1 cellular context compared by ENCODE assay signal in the genomic region with DNA sequence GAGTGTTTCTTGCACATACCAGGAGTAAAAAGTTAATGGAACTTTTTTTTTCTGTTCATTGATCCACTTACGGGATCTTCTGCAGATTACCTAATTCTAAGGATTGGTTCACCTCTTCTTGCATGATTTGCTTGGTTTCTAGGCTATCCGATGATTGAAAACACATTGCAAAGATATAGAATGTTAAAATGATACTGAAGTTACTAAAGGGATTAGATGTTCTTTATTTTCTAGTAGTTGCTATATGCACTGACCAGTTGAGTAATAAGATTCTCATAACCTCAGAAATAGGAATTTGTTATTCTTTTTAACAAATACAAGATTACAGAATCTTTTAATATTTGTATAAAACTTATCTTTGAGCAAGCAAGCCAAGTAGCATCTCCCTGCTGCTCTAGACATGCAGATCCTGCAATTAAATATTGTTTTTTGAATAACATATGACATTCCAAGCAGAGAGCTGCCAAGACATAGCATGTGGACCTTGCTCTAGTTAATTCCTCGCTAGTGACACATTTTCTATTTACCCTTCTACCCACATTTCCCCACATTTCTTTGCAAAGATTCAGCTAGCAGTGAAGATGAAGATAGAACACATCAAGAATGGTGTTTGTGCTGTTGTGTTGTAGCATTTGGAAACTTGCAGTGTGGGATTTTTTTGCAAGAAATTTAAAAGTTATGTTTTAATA.
TF ChIP-seq lines count a peak whose summit lies in the region.

No MANE protein-coding gene starts in this region.

TF ChIP-seq in SK-N-SH treated with all-trans-retinoic acid at 6 μM for 48 hours, 23 proteins besides CTCF, POLR2A, EP300 and RAD21 (continued from another document):
- TF ChIP-seq, protein P1, sequence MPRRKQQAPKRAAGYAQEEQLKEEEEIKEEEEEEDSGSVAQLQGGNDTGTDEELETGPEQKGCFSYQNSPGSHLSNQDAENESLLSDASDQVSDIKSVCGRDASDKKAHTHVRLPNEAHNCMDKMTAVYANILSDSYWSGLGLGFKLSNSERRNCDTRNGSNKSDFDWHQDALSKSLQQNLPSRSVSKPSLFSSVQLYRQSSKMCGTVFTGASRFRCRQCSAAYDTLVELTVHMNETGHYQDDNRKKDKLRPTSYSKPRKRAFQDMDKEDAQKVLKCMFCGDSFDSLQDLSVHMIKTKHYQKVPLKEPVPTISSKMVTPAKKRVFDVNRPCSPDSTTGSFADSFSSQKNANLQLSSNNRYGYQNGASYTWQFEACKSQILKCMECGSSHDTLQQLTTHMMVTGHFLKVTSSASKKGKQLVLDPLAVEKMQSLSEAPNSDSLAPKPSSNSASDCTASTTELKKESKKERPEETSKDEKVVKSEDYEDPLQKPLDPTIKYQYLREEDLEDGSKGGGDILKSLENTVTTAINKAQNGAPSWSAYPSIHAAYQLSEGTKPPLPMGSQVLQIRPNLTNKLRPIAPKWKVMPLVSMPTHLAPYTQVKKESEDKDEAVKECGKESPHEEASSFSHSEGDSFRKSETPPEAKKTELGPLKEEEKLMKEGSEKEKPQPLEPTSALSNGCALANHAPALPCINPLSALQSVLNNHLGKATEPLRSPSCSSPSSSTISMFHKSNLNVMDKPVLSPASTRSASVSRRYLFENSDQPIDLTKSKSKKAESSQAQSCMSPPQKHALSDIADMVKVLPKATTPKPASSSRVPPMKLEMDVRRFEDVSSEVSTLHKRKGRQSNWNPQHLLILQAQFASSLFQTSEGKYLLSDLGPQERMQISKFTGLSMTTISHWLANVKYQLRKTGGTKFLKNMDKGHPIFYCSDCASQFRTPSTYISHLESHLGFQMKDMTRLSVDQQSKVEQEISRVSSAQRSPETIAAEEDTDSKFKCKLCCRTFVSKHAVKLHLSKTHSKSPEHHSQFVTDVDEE (CRISPR knock-in tag; IDR thresholded peaks at IDR 0.05): no peak
- no peak for TF ChIP-seq BACH2 (CRISPR knock-in tag; IDR thresholded peaks at IDR 0.05; ENCODE audit: borderline replicate concordance)
- TF ChIP-seq ZNF8 (CRISPR knock-in tag; IDR thresholded peaks at IDR 0.05): no peak
- no peak for TF ChIP-seq TOX (CRISPR knock-in tag; IDR thresholded peaks at IDR 0.05; ENCODE audit: borderline replicate concordance)
- TF ChIP-seq ISL1 (CRISPR knock-in tag; IDR thresholded peaks at IDR 0.05): no peak
- no peak for TF ChIP-seq ZNF70 (CRISPR knock-in tag; IDR thresholded peaks at IDR 0.05)
- no peak for TF ChIP-seq ZFP3 (CRISPR knock-in tag; IDR thresholded peaks at IDR 0.05)
- TF ChIP-seq, protein P2, sequence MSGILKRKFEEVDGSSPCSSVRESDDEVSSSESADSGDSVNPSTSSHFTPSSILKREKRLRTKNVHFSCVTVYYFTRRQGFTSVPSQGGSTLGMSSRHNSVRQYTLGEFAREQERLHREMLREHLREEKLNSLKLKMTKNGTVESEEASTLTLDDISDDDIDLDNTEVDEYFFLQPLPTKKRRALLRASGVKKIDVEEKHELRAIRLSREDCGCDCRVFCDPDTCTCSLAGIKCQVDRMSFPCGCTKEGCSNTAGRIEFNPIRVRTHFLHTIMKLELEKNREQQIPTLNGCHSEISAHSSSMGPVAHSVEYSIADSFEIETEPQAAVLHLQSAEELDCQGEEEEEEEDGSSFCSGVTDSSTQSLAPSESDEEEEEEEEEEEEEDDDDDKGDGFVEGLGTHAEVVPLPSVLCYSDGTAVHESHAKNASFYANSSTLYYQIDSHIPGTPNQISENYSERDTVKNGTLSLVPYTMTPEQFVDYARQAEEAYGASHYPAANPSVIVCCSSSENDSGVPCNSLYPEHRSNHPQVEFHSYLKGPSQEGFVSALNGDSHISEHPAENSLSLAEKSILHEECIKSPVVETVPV (CRISPR knock-in tag; IDR thresholded peaks at IDR 0.05): no peak
- TF ChIP-seq GLIS3 (CRISPR knock-in tag; IDR thresholded peaks at IDR 0.05): no peak
